Comparison of ENCODE assay signal across 13 cellular contexts in the genomic region with DNA sequence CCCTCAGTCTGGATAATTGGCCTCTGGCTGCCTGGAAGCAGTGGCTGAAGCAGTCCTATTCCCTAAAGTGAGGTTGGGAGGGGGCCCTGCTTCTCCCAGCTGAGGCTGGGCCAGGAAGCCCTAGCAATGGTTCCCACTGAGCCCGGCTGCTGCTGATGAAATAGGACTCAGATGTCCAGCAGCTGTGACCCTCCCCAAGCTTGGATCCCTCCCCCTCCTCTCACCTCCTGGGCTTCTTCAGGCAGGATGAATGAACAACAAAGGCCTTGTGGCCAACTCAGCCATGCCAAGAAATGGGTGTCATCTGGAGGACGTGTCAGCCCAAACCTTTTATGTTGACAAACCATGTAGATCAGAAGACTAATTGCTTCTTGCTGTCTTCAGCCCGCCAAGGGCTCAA.
"Had no signal": no experiment of that assay in that cellular context is flagged by ENCODE, and none has a peak within 500 bp of the region (broad histone marks: within the 10 kb centered on the region; RNA-seq: fewer than 3 reads in every experiment).

No MANE protein-coding gene starts in this region.

- H3K36me3 Mint-ChIP-seq: natural killer cell had no signal

- H3K4me3 ChIP-seq: ascending aorta, cardiac muscle cell, coronary artery, mucosa of descending colon had no signal

- ATAC-seq: activated naive CD8-positive, alpha-beta T cell treated with anti-CD3 and anti-CD28 coated beads, Interleukin-2, amount 50 U/mL, for 24 hours; mucosa of descending colon; natural killer cell had no signal

- H3K27me3 ChIP-seq: ascending aorta, cardiac muscle cell had no signal

- H3K9me3 Mint-ChIP-seq: activated naive CD8-positive, alpha-beta T cell treated with anti-CD3 and anti-CD28 coated beads, Interleukin-2, amount 50 U/mL, for 24 hours; natural killer cell had no signal

- H3K4me3 Mint-ChIP-seq: activated naive CD8-positive, alpha-beta T cell treated with anti-CD3 and anti-CD28 coated beads, Interleukin-2, amount 50 U/mL, for 24 hours; natural killer cell had no signal

- H3K9me3 ChIP-seq: ascending aorta, mucosa of descending colon had no signal

- DNase-seq: activated CD8-positive, alpha-beta memory T cell treated with anti-CD3 and anti-CD28 coated beads for 24 hours; activated naive CD4-positive, alpha-beta T cell treated with Interleukin-2 at 50 U/mL for 16 hours; activated naive CD8-positive, alpha-beta T cell treated with anti-CD3 and anti-CD28 coated beads, Interleukin-2, amount 50 U/mL, for 24 hours; effector CD8-positive, alpha-beta T cell; hypothalamus; mammary epithelial cell; mucosa of descending colon; natural killer cell; stimulated activated CD4-positive, alpha-beta T cell treated with anti-CD3 and anti-CD28 coated beads, Interleukin-4, amount 100 ng/mL, for 24 hours; T1000 had no signal

- H3K27ac Mint-ChIP-seq: activated naive CD8-positive, alpha-beta T cell treated with anti-CD3 and anti-CD28 coated beads, Interleukin-2, amount 50 U/mL, for 24 hours; natural killer cell had no signal

- H3K36me3 ChIP-seq: ascending aorta, cardiac muscle cell had no signal

- H3K27ac ChIP-seq: ascending aorta, cardiac muscle cell, coronary artery had no signal
